ENCODE assay signal across 8 cellular contexts in genomic region chr6:150720774-150721233, GRCh38.
A peak's percentile ranks its signal among the peaks of the same experiment; 100 is the strongest.
DNase-seq lines count a peak whose midpoint lies in the region; ATAC-seq and TF ChIP-seq lines count a peak whose summit lies in the region.

No MANE protein-coding gene starts in this region.

- H3K23ac ChIP-seq in H9 (ENCODE audit: insufficient read length, low read depth, low read length) = no peak overlapping the region

- H3K36me3 Mint-ChIP-seq in H9 (ENCODE audit: insufficient read depth in 1 of 3, low read depth in 3 of 3) (no peaks in the 10 kb centered on the region), naive B cell (peaks cover 0 to 7% of the 10 kb centered on the region in 2 donors)

- H2AK5ac ChIP-seq in H9 (ENCODE audit: insufficient read length, low read length) = no peak overlapping the region

- peak overlapping the region; percentile 22 for H3K9ac ChIP-seq in H9 (ENCODE audit: extremely low read depth, insufficient read length, low read length)
- H3K9ac ChIP-seq in Loucy (ENCODE audit: low read depth, low read length, poor library complexity, severe bottlenecking) = peak overlapping the region; percentile 39

- peak overlapping the region; percentile 76 for H4K5ac ChIP-seq in H9 (ENCODE audit: insufficient read length, low read depth, low read length)

- H3K4me2 ChIP-seq in H9 (ENCODE audit: insufficient read depth, insufficient read length, low read length) = no peak overlapping the region
- peak overlapping the region; percentile 69 for H3K4me2 ChIP-seq in Loucy (ENCODE audit: low read depth, low read length, poor library complexity, severe bottlenecking)

- H3K9me2 ChIP-seq in Loucy (replicated peaks; ENCODE audit: low read depth, low read length) = no peaks in the 10 kb centered on the region

- H2BK15ac ChIP-seq in H9 (ENCODE audit: low read depth, low read length) = no peak overlapping the region

- no peak overlapping the region for H3K4ac ChIP-seq in H9 (ENCODE audit: low read depth, low read length)

- H3K14ac ChIP-seq in H9 (ENCODE audit: insufficient read depth, low read length) = peak overlapping the region; percentile 39; the same call in 1 of the 2 replicates

- peak overlapping the region; percentile 21 for H3T11ph ChIP-seq in H9 (ENCODE audit: low read length)

- peak overlapping the region; percentile 92 for H3K18ac ChIP-seq in H9 (ENCODE audit: insufficient read length, low read depth, low read length)

- no peaks in the 10 kb centered on the region for H3K9me3 ChIP-seq in H9 (ENCODE audit: control insufficient read depth, low read depth, low read length)
- H3K9me3 ChIP-seq in Loucy (ENCODE audit: insufficient read depth, low read depth, low read length) = no peaks in the 10 kb centered on the region

- H4K8ac ChIP-seq in H9 (replicated peaks; ENCODE audit: insufficient read length, low read depth, low read length) = no peak overlapping the region

- no peaks in the 10 kb centered on the region; the same call in 1 of the 2 replicates for H3K36me3 ChIP-seq in Loucy (ENCODE audit: insufficient read depth, low read length)

- H3K9me3 Mint-ChIP-seq in H9 (no peaks in the 10 kb centered on the region), naive B cell (no peaks in the 10 kb centered on the region)

- no peaks in the 10 kb centered on the region for H3K79me1 ChIP-seq in H9 (ENCODE audit: insufficient read depth, low read depth, low read length, poor library complexity, severe bottlenecking)

- H4K20me1 ChIP-seq in H9 (ENCODE audit: control insufficient read depth, insufficient read depth, insufficient read length) (no peaks in the 10 kb centered on the region), Loucy (ENCODE audit: insufficient read depth, low read length, poor library complexity, severe bottlenecking) (peaks cover 25% of the 10 kb centered on the region)

- H3K56ac ChIP-seq in H9 (ENCODE audit: insufficient read length, low read depth, low read length) = no peak overlapping the region

- no peaks in the 10 kb centered on the region for H3K23me2 ChIP-seq in H9 (ENCODE audit: insufficient read length, low read depth, low read length, poor library complexity, severe bottlenecking)

- peaks cover 7% of the 10 kb centered on the region; the same call in 1 of the 2 replicates for H3F3A ChIP-seq in Loucy (ENCODE audit: low read depth)

- H2BK20ac ChIP-seq in H9 (ENCODE audit: low read depth, low read length, poor library complexity, severe bottlenecking) = no peak overlapping the region

- DNase-seq in NCI-H1092 treated with DMSO at 0.1 percent for 48 hours (lab: John Stamatoyannopoulos, UW) = peak; percentile 10
- no peak for DNase-seq in NCI-H1092 (lab: John Stamatoyannopoulos, UW)
- no peak for DNase-seq in H9
- peak; percentile 96 for DNase-seq in astrocyte of the hippocampus (ENCODE audit: low read depth, low spot score)
- peak; percentile 71 for DNase-seq in naive B cell
- no peak for DNase-seq in stimulated activated naive CD4-positive, alpha-beta T cell (lab: John Stamatoyannopoulos, UW)
- no peak for DNase-seq in DMS 273 (lab: John Stamatoyannopoulos, UW; ENCODE audit: unreplicated experiment)

- peaks cover 13 to 19% of the 10 kb centered on the region in 2 experiments for H3K4me1 Mint-ChIP-seq in H9
- peaks cover 58 to 83% (median 69%) of the 10 kb centered on the region in 3 donors for H3K4me1 Mint-ChIP-seq in naive B cell

- WGBS in H9 (ENCODE audit: extremely low coverage, insufficient read length, low lambda C conversion rate) = no CpG with 5 or more reads among the region's 5 CpGs

- peak overlapping the region; percentile 21 for H2BK12ac ChIP-seq in H9 (ENCODE audit: insufficient read length, low read depth, low read length)

- H3K4me3 Mint-ChIP-seq in H9 = no peak overlapping the region; a peak in 2 of 5 replicates
- peak overlapping the region in 5 of 8 donors; percentile 36 to 65 (median 49) for H3K4me3 Mint-ChIP-seq in naive B cell

- H3K4me3 ChIP-seq in Loucy (ENCODE audit: low read length, poor library complexity, severe bottlenecking) = peak overlapping the region; percentile 51

- H4K91ac ChIP-seq in H9 (ENCODE audit: insufficient read length, low read depth, low read length) = no peak overlapping the region

- peak overlapping the region in 2 of 3 experiments; percentile 28 to 47; a peak in 4 of 7 replicates for H3K27ac Mint-ChIP-seq in H9
- H3K27ac Mint-ChIP-seq in naive B cell = peak overlapping the region; percentile 73 to 96 (median 82)

- peak; percentile 98 to 99 for ATAC-seq in naive B cell (ENCODE audit: low read depth in 2 of 2)

- H3K4me1 ChIP-seq in H9 (ENCODE audit: insufficient read depth, low read length) (peaks cover 9% of the 10 kb centered on the region; the same call in 1 of the 2 replicates), Loucy (ENCODE audit: insufficient read depth, low read length, poor library complexity, severe bottlenecking) (peaks cover 45% of the 10 kb centered on the region)

- no peaks in the 10 kb centered on the region; the same call in 1 of the 2 replicates for H3K27me3 Mint-ChIP-seq in H9 (ENCODE audit: low read depth)
- H3K27me3 Mint-ChIP-seq in naive B cell = no peaks in the 10 kb centered on the region

- no peaks in the 10 kb centered on the region for H3K27me3 ChIP-seq in H9 (ENCODE audit: insufficient read depth, low read length)
- H3K27me3 ChIP-seq in Loucy (ENCODE audit: insufficient read depth, low read length, poor library complexity, severe bottlenecking) = no peaks in the 10 kb centered on the region

- H3K79me2 ChIP-seq in H9 (ENCODE audit: insufficient read depth, low read length) (no peaks in the 10 kb centered on the region), Loucy (ENCODE audit: insufficient read depth, low read length) (peaks cover 67% of the 10 kb centered on the region)

- peak overlapping the region; percentile 30 for H2BK5ac ChIP-seq in H9 (ENCODE audit: insufficient read length, low read length)

- H2AFZ ChIP-seq in H9 (ENCODE audit: low read length) = peak overlapping the region; percentile 12
- no peak overlapping the region for H2AFZ ChIP-seq in Loucy (ENCODE audit: low read length)

- no peak overlapping the region for H3K27ac ChIP-seq in H9 (ENCODE audit: insufficient read length, low read depth, low read length)

- TF ChIP-seq CTCF in H9 (conservative IDR thresholded peaks at IDR 0.05) (no peak), Loucy (conservative IDR thresholded peaks at IDR 0.05; ENCODE audit: low read length) (peak; percentile 22; the same call in 1 of the 2 replicates)

- no peak overlapping the region for H2BK120ac ChIP-seq in H9 (ENCODE audit: low read depth, low read length, poor library complexity, severe bottlenecking)

Comparison
In these comparisons a context has a peak if more than half of its experiments do, and no peak if none do; other contexts are left out.
1. DNase-seq: peak in NCI-H1092 treated with DMSO at 0.1 percent for 48 hours (single experiment), astrocyte of the hippocampus (single experiment) and naive B cell (single experiment); none in NCI-H1092 (single experiment), H9 (single experiment), stimulated activated naive CD4-positive, alpha-beta T cell (0 of 6) and DMS 273 (single experiment).
2. H3K4me3 Mint-ChIP-seq: peak in naive B cell (5 of 8); none in H9 (0 of 2).